Comparison of ENCODE assay signal across 19 cellular contexts in genomic region chr17:2872282-2872681, GRCh38.
DNase-seq lines count a peak whose midpoint lies in the region; TF ChIP-seq lines count a peak whose summit lies in the region.
"Had no signal": no experiment of that assay in that cellular context is flagged by ENCODE, and none has a peak within 500 bp of the region (broad histone marks: within the 10 kb centered on the region; RNA-seq: fewer than 3 reads in every experiment).

No MANE protein-coding gene starts in this region.

- no peak overlapping the region for H2BK5ac ChIP-seq in neuronal stem cell (ENCODE audit: low read length)

- no peak overlapping the region for H2BK120ac ChIP-seq in neuronal stem cell (ENCODE audit: low read depth, low read length)

- DNase-seq in ELF-1 (ENCODE audit: low read depth, low spot score) (peak; percentile 79), endodermal cell (peak; percentile 92), neuronal stem cell (ENCODE audit: low spot score) (peak; percentile 77), A172 (ENCODE audit: low spot score) (no peak), NCI-H146 treated with DMSO at 0.1 percent for 48 hours (lab: John Stamatoyannopoulos, UW; ENCODE audit: unreplicated experiment) (no peak), head of caudate nucleus (no peak)
- DNase-seq: CD8-positive, alpha-beta T cell; DMS79; NCI-H1092 treated with DMSO at 0.1 percent for 48 hours; NCI-H1694; NCI-H2081 treated with DMSO at 0.1 percent for 48 hours; NCI-H226; NCI-H524; NCI-H82; PC-9 had no signal

- no peak overlapping the region for H3K18ac ChIP-seq in neuronal stem cell (ENCODE audit: low read length)

- no peak overlapping the region for H2BK15ac ChIP-seq in neuronal stem cell (ENCODE audit: low read length)

- intact Hi-C loops in head of caudate nucleus (cut with DNase I), result no loop called here

- no peak overlapping the region for H3K4ac ChIP-seq in neuronal stem cell (ENCODE audit: low read length)

- no peak overlapping the region for H2BK12ac ChIP-seq in neuronal stem cell (ENCODE audit: low read length)

- H3K79me1 ChIP-seq in neuronal stem cell (ENCODE audit: low read depth, low read length), result no peaks in the 10 kb centered on the region

- H3K9ac ChIP-seq in HUES6 (ENCODE audit: low read length) (no peak overlapping the region), endodermal cell (ENCODE audit: extremely low read depth, low read length, poor library complexity, severe bottlenecking) (no peak overlapping the region), neuronal stem cell (ENCODE audit: low read depth, low read length, poor library complexity) (no peak overlapping the region)
- H3K9ac ChIP-seq: BLaER1 had no signal

- H3K27ac Mint-ChIP-seq in endodermal cell, result peak overlapping the region; percentile 96
- H3K27ac Mint-ChIP-seq: CD8-positive, alpha-beta T cell had no signal

- H3K4me1 ChIP-seq in HUES6 (ENCODE audit: control insufficient read depth, insufficient read depth, low read length) (peaks cover 55% of the 10 kb centered on the region), endodermal cell (ENCODE audit: control insufficient read depth, insufficient read depth, low read length) (peaks cover 12% of the 10 kb centered on the region), neuronal stem cell (ENCODE audit: control insufficient read depth in 2 of 2, insufficient read depth in 1 of 2, low read depth in 1 of 2, low read length in 2 of 2) (peaks cover 5 to 27% of the 10 kb centered on the region in 2 donors)

- peaks cover 8% of the 10 kb centered on the region for H3K36me3 Mint-ChIP-seq in endodermal cell (ENCODE audit: low read depth)

- H3K27me3 Mint-ChIP-seq in endodermal cell (ENCODE audit: insufficient read depth), result no peaks in the 10 kb centered on the region

- H4K8ac ChIP-seq in neuronal stem cell (ENCODE audit: low read depth, low read length), result no peak overlapping the region

- H3K27me3 ChIP-seq in HUES6 (ENCODE audit: control insufficient read depth, insufficient read depth, low read length) (no peaks in the 10 kb centered on the region), endodermal cell (ENCODE audit: control insufficient read depth, insufficient read depth, low read length, poor library complexity, severe bottlenecking) (no peaks in the 10 kb centered on the region), neuronal stem cell (ENCODE audit: control insufficient read depth in 3 of 3, insufficient read depth in 3 of 3, low read depth in 1 of 3, low read length in 3 of 3) (peaks cover 0 to 4% (median 0%) of the 10 kb centered on the region in 3 experiments)
- H3K27me3 ChIP-seq: BLaER1 had no signal

- no peak overlapping the region for H3K14ac ChIP-seq in neuronal stem cell (ENCODE audit: low read length)

- H3K27ac ChIP-seq in HUES6 (ENCODE audit: low read depth, low read length) (peak overlapping the region; percentile 63; the same call in 1 of the 2 replicates), endodermal cell (ENCODE audit: low read depth, low read length) (peak overlapping the region; percentile 30), neuronal stem cell (replicated peaks; ENCODE audit: low read length) (peak overlapping the region; percentile 76)
- H3K27ac ChIP-seq: BLaER1, PC-9 had no signal

- no peaks in the 10 kb centered on the region for H3K9me3 Mint-ChIP-seq in endodermal cell
- H3K9me3 Mint-ChIP-seq: CD8-positive, alpha-beta T cell had no signal

- H3K4me1 Mint-ChIP-seq in endodermal cell, result peaks cover 49% of the 10 kb centered on the region

- H2AFZ ChIP-seq in neuronal stem cell (ENCODE audit: low read length), result peak overlapping the region; percentile 67
- H2AFZ ChIP-seq: PC-9 had no signal

- 20 to 28% methylated on average over 8 of the region's 8 CpGs for WGBS in endodermal cell (ENCODE audit: insufficient coverage in 1 of 2, insufficient read length in 1 of 2), 2 experiments
- no CpG with 5 or more reads among the region's 8 CpGs for WGBS in neuronal stem cell (ENCODE audit: extremely low coverage in 2 of 2, insufficient read length in 2 of 2, insufficient replicate concordance in 1 of 2), 2 donors

- no peak overlapping the region for H3K4me3 Mint-ChIP-seq in endodermal cell
- H3K4me3 Mint-ChIP-seq: CD8-positive, alpha-beta T cell had no signal

- H3K36me3 ChIP-seq in HUES6 (ENCODE audit: control insufficient read depth, insufficient read depth, low read length) (no peaks in the 10 kb centered on the region), endodermal cell (ENCODE audit: control insufficient read depth, insufficient read depth, low read length) (no peaks in the 10 kb centered on the region), neuronal stem cell (replicated peaks in 1 of 2; ENCODE audit: control insufficient read depth in 2 of 2, insufficient read depth in 2 of 2, low read length in 2 of 2) (no peaks in the 10 kb centered on the region)

- no peak overlapping the region for H2AK5ac ChIP-seq in neuronal stem cell (ENCODE audit: low read depth, low read length)

- no peak overlapping the region for H4K91ac ChIP-seq in neuronal stem cell (ENCODE audit: low read depth, low read length, poor library complexity)

- H3K9me3 ChIP-seq in HUES6 (ENCODE audit: control insufficient read depth, insufficient read depth, low read depth, low read length) (no peaks in the 10 kb centered on the region), endodermal cell (ENCODE audit: control insufficient read depth, low read length) (no peaks in the 10 kb centered on the region), neuronal stem cell (replicated peaks in 1 of 2; ENCODE audit: control insufficient read depth in 2 of 2, insufficient read depth in 1 of 2, low read depth in 1 of 2, low read length in 2 of 2) (no peaks in the 10 kb centered on the region)
- H3K9me3 ChIP-seq: A549, BLaER1 had no signal

- TF ChIP-seq CTCF in endodermal cell (conservative IDR thresholded peaks at IDR 0.05), result no peak

- H3K4me3 ChIP-seq in HUES6 (ENCODE audit: low read depth, low read length), result no peak overlapping the region
- no peak overlapping the region for H3K4me3 ChIP-seq in endodermal cell (ENCODE audit: low read length)
- no peak overlapping the region for H3K4me3 ChIP-seq in neuronal stem cell (ENCODE audit: low read length in 2 of 2)
- H3K4me3 ChIP-seq: A549, BLaER1, K562, PC-9 had no signal

- H3K23ac ChIP-seq in neuronal stem cell (ENCODE audit: low read depth, low read length, poor library complexity), result no peak overlapping the region

- H3K4me2 ChIP-seq in neuronal stem cell (ENCODE audit: insufficient read depth, low read length, poor library complexity, severe bottlenecking), result no peak overlapping the region
- H3K4me2 ChIP-seq: A549, BLaER1, PC-9 had no signal

Comparison
In these comparisons a context has a peak if more than half of its experiments do, and no peak if none do; other contexts are left out.
1. DNase-seq: peak in ELF-1 (single experiment), endodermal cell (single experiment) and neuronal stem cell (single experiment); none in A172 (single experiment), NCI-H146 treated with DMSO at 0.1 percent for 48 hours (single experiment) and head of caudate nucleus (0 of 42).
2. Peak in every context shown above with its lines, with median percentiles within 50 percentile points of each other: H3K27ac ChIP-seq.